12 cellular contexts compared by ENCODE assay signal in the genomic region with DNA sequence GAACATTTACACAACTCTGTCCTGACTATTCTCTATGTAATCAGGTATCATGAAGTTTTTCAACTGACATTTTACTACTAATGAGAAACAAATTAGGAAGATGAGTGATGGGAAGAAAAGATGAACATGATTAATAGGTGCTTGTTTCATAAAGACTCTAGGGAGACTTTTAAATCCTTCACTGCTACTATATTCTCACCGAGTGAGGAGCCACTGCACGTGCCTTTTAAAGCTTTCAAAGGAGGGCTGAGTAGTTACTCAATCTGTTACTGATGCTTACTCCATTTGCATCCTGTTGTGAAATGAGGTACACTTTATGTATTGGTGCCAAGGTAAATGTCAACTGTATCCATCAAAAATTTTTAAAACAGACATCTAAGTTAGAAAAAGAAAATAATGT. TPM values are rescaled to one million over a fixed set of nuclear protein-coding genes. Genes with fewer than 3 reads are reported as not detected.
DNase-seq lines count a peak whose midpoint lies in the region; TF ChIP-seq lines count a peak whose summit lies in the region.
"Had no signal": no experiment of that assay in that cellular context is flagged by ENCODE, and none has a peak within 500 bp of the region (broad histone marks: within the 10 kb centered on the region; RNA-seq: fewer than 3 reads in every experiment).

No MANE protein-coding gene starts in this region.

- H3K27me3 Mint-ChIP-seq in HFFc6 (ENCODE audit: insufficient read depth): no peaks in the 10 kb centered on the region; the same call in 1 of the 2 replicates
- H3K27me3 Mint-ChIP-seq in activated T-helper 2 cell treated with anti-CD3 and anti-CD28 coated beads, Interferon-gamma antibody, Interleukin-2, Interleukin-4, amounts not matched to agents 10 μg/mL and 5 μg/mL and 100 μg/mL, durations not matched to agents 14 hours and 24 hours and 36 hours (ENCODE audit: low read depth): peaks cover 1% of the 10 kb centered on the region
- H3K27me3 Mint-ChIP-seq in nephron progenitor cell (ENCODE audit: low read depth, poor library complexity): peaks cover 44% of the 10 kb centered on the region

- H3K9me3 Mint-ChIP-seq in HFFc6 (no peaks in the 10 kb centered on the region), nephron progenitor cell (no peaks in the 10 kb centered on the region)
- H3K9me3 Mint-ChIP-seq in activated T-helper 2 cell treated with anti-CD3 and anti-CD28 coated beads, Interferon-gamma antibody, Interleukin-2, Interleukin-4, amounts not matched to agents 10 μg/mL and 5 μg/mL and 100 μg/mL, durations not matched to agents 14 hours and 24 hours and 36 hours: no peaks in the 10 kb centered on the region

- no peak for TF ChIP-seq CTCF in HFFc6 (IDR thresholded peaks at IDR 0.05)
- no peak for TF ChIP-seq CTCF in nephron progenitor cell (IDR thresholded peaks at IDR 0.05)

- intact Hi-C loops in activated T-helper 2 cell treated with anti-CD3 and anti-CD28 coated beads, Interferon-gamma antibody, Interleukin-2, Interleukin-4, amounts not matched to agents 10 μg/mL and 5 μg/mL and 100 μg/mL, durations not matched to agents 14 hours and 24 hours and 36 hours (cut with micrococcal nuclease): loop anchor here (5.0 to 10.0 kb wide), 3 partner anchors 370 to 798 kb away; a partner anchor contains a TSS

- no peak overlapping the region for H3K27ac Mint-ChIP-seq in HFFc6
- H3K27ac Mint-ChIP-seq in activated T-helper 2 cell treated with anti-CD3 and anti-CD28 coated beads, Interferon-gamma antibody, Interleukin-2, Interleukin-4, amounts not matched to agents 10 μg/mL and 5 μg/mL and 100 μg/mL, durations not matched to agents 14 hours and 24 hours and 36 hours: peak overlapping the region; percentile 88
- H3K27ac Mint-ChIP-seq in nephron progenitor cell: no peak overlapping the region

- no peaks in the 10 kb centered on the region for H3K36me3 Mint-ChIP-seq in HFFc6 (ENCODE audit: low read depth)
- peaks cover 21% of the 10 kb centered on the region for H3K36me3 Mint-ChIP-seq in activated T-helper 2 cell treated with anti-CD3 and anti-CD28 coated beads, Interferon-gamma antibody, Interleukin-2, Interleukin-4, amounts not matched to agents 10 μg/mL and 5 μg/mL and 100 μg/mL, durations not matched to agents 14 hours and 24 hours and 36 hours (ENCODE audit: low read depth)
- no peaks in the 10 kb centered on the region for H3K36me3 Mint-ChIP-seq in nephron progenitor cell (ENCODE audit: low read depth)

- DNase-seq in NCI-H1417 (lab: John Stamatoyannopoulos, UW): peak in 2 of 3 experiments; percentile 0 to 39
- no peak for DNase-seq in NCI-H1417 treated with DMSO at 0.1 percent for 48 hours (lab: John Stamatoyannopoulos, UW)
- no peak for DNase-seq in HFFc6
- DNase-seq in activated T-helper 2 cell treated with anti-CD3 and anti-CD28 coated beads, Interferon-gamma antibody, Interleukin-2, Interleukin-4, amounts not matched to agents 10 μg/mL and 5 μg/mL and 100 μg/mL, durations not matched to agents 14 hours and 24 hours and 36 hours (ENCODE audit: low spot score): no peak
- no peak for DNase-seq in nephron progenitor cell
- no peak for DNase-seq in cerebellar cortex (ENCODE audit: low spot score)
- no peak for DNase-seq in NCI-H1930 (lab: John Stamatoyannopoulos, UW)
- no peak for DNase-seq in NCI-H1092 treated with DMSO at 0.1 percent for 48 hours (lab: John Stamatoyannopoulos, UW)
- DNase-seq: ACHN had no signal

- H3K4me3 Mint-ChIP-seq in HFFc6 (peak overlapping the region; percentile 97; the same call in 1 of the 2 replicates), nephron progenitor cell (peak overlapping the region; percentile 94)
- H3K4me3 Mint-ChIP-seq in activated T-helper 2 cell treated with anti-CD3 and anti-CD28 coated beads, Interferon-gamma antibody, Interleukin-2, Interleukin-4, amounts not matched to agents 10 μg/mL and 5 μg/mL and 100 μg/mL, durations not matched to agents 14 hours and 24 hours and 36 hours (ENCODE audit: low read depth): peak overlapping the region; percentile 84

- H3K4me1 Mint-ChIP-seq in HFFc6 (ENCODE audit: low read depth): peaks cover 28% of the 10 kb centered on the region
- peaks cover 36% of the 10 kb centered on the region for H3K4me1 Mint-ChIP-seq in activated T-helper 2 cell treated with anti-CD3 and anti-CD28 coated beads, Interferon-gamma antibody, Interleukin-2, Interleukin-4, amounts not matched to agents 10 μg/mL and 5 μg/mL and 100 μg/mL, durations not matched to agents 14 hours and 24 hours and 36 hours (ENCODE audit: low read depth)
- H3K4me1 Mint-ChIP-seq in nephron progenitor cell: peaks cover 46% of the 10 kb centered on the region

RNA-seq across cellular contexts. Expression of a gene that starts 1.3 kb away (rescaled TPM):
- total RNA-seq in HFFc6 (2021; fragmentation: NEBNext Ultra II Directional; extraction: Animal tissue kit (Norgen Biotek cat#: 25700)): 10 to 100 TPM; 39.5 to 47.6 (median 43.8) TPM
- 92.1 and 105 TPM in 2 replicates for total RNA-seq in activated T-helper 2 cell treated with anti-CD3 and anti-CD28 coated beads, Interferon-gamma antibody, Interleukin-2, Interleukin-4, amounts not matched to agents 10 μg/mL and 5 μg/mL and 100 μg/mL, durations not matched to agents 14 hours and 24 hours and 36 hours

RNA-seq across cellular contexts. Expression of a gene that starts 6.0 kb away (rescaled TPM):
- 10 to 100 TPM; 34.8 to 51.1 (median 42.3) TPM for total RNA-seq in HFFc6 (2021; fragmentation: NEBNext Ultra II Directional; extraction: Animal tissue kit (Norgen Biotek cat#: 25700))
- total RNA-seq in activated T-helper 2 cell treated with anti-CD3 and anti-CD28 coated beads, Interferon-gamma antibody, Interleukin-2, Interleukin-4, amounts not matched to agents 10 μg/mL and 5 μg/mL and 100 μg/mL, durations not matched to agents 14 hours and 24 hours and 36 hours: 64.2 and 69.0 TPM in 2 replicates

RNA-seq across cellular contexts. Expression of a gene that starts 30.4 kb away (rescaled TPM):
- total RNA-seq in HFFc6 (2021; fragmentation: NEBNext Ultra II Directional; extraction: Animal tissue kit (Norgen Biotek cat#: 25700)): not detected
- total RNA-seq in activated T-helper 2 cell treated with anti-CD3 and anti-CD28 coated beads, Interferon-gamma antibody, Interleukin-2, Interleukin-4, amounts not matched to agents 10 μg/mL and 5 μg/mL and 100 μg/mL, durations not matched to agents 14 hours and 24 hours and 36 hours: 0.14 and 0.62 TPM in 2 replicates
- total RNA-seq: epithelial cell of proximal tubule, NCI-H460, right atrium auricular region had no signal

Comparison
In these comparisons a context has a peak if more than half of its experiments do, and no peak if none do; other contexts are left out.
1. DNase-seq: peak in NCI-H1417 (2 of 3); none in NCI-H1417 treated with DMSO at 0.1 percent for 48 hours (single experiment), HFFc6 (single experiment), activated T-helper 2 cell treated with anti-CD3 and anti-CD28 coated beads, Interferon-gamma antibody, Interleukin-2, Interleukin-4, amounts not matched to agents 10 μg/mL and 5 μg/mL and 100 μg/mL, durations not matched to agents 14 hours and 24 hours and 36 hours (single experiment), nephron progenitor cell (single experiment), cerebellar cortex (single experiment), NCI-H1930 (0 of 2) and NCI-H1092 treated with DMSO at 0.1 percent for 48 hours (single experiment).
2. Peak in every context shown above with its lines, with median percentiles within 50 percentile points of each other: H3K4me3 Mint-ChIP-seq.